Comparison of ENCODE assay signal across 26 cellular contexts in the genomic region with DNA sequence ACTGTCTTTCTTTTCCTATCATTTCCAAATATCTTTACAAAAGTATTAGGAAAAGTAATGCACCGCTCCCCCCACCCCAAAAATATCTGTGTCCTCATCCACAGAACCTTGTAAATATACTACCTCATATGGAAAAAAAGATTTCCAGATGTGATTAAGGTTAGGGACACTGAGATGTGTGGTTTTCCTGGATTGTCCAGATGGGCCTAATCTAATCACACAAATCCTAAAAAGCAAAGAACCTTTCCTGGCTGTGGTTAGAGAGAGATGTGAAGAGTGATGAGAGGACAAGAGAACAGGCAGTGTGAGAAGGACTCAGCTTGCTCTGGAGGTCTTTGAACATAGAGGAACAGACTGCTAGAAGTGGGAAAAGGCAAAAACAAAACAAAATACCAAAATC.
"Had no signal": no experiment of that assay in that cellular context is flagged by ENCODE, and none has a peak within 500 bp of the region (broad histone marks: within the 10 kb centered on the region; RNA-seq: fewer than 3 reads in every experiment).

No MANE protein-coding gene starts in this region.

- DNase-seq: activated CD4-positive, alpha-beta memory T cell treated with anti-CD3 and anti-CD28 coated beads, Interleukin-2, amount 10 ng/mL, durations not matched to agents 7 days and 5 days; activated CD4-positive, alpha-beta T cell treated with anti-CD3 and anti-CD28 coated beads for 1 hour; activated CD4-positive, alpha-beta T cell treated with anti-CD3 and anti-CD28 coated beads for 4 hours; activated CD4-positive, alpha-beta T cell treated with anti-CD3 and anti-CD28 coated beads, Interleukin-2, amount 10 ng/mL, durations not matched to agents 7 days and 5 days; activated CD4-positive, alpha-beta T cell treated with anti-CD3 and anti-CD28 coated beads, Interleukin-2, amount 50 U/mL, for 4 hours; activated CD8-positive, alpha-beta memory T cell treated with anti-CD3 and anti-CD28 coated beads, Interleukin-2, amount 50 U/mL, for 48 hours; activated gamma-delta T cell; activated naive CD4-positive, alpha-beta T cell; activated naive CD4-positive, alpha-beta T cell treated with anti-CD3 and anti-CD28 coated beads, Interleukin-2, amount 10 ng/mL, durations not matched to agents 7 days and 5 days; activated naive CD8-positive, alpha-beta T cell treated with anti-CD3 and anti-CD28 coated beads, Interleukin-2, amount 10 ng/mL, durations not matched to agents 7 days and 5 days; activated T-cell treated with anti-CD3 and anti-CD28 coated beads for 4 hours; activated T-cell treated with anti-CD3 and anti-CD28 coated beads, Interleukin-2, amount 50 U/mL, for 24 hours; activated T-cell treated with anti-CD3 and anti-CD28 coated beads, Interleukin-2, amount 50 U/mL, for 72 hours; central memory CD4-positive, alpha-beta T cell; cerebellar nuclear complex; colonic mucosa; effector CD8-positive, alpha-beta T cell; foreskin fibroblast; head of caudate nucleus; T-helper 2 cell had no signal

- H3K4me3 ChIP-seq: ascending aorta, breast epithelium, cardiac muscle cell, colonic mucosa had no signal

- H3K27ac ChIP-seq: ascending aorta, breast epithelium, cardiac muscle cell, colonic mucosa, VCaP had no signal

- H3K27me3 ChIP-seq: ascending aorta, breast epithelium, cardiac muscle cell, colonic mucosa had no signal

- H3K9me3 ChIP-seq: ascending aorta, breast epithelium, colonic mucosa had no signal

- H3K36me3 ChIP-seq: ascending aorta, breast epithelium, cardiac muscle cell, colonic mucosa had no signal

- FAIRE-seq: endometrium, frontal cortex had no signal

- H3K4me1 ChIP-seq: ascending aorta, breast epithelium, colonic mucosa had no signal
